ENCODE assay signal across 22 cellular contexts in genomic region chr2:227592694-227593387, GRCh38. TPM values are rescaled to one million over a fixed set of nuclear protein-coding genes. Genes with fewer than 3 reads are reported as not detected.
A peak's percentile ranks its signal among the peaks of the same experiment; 100 is the strongest.
DNase-seq lines count a peak whose midpoint lies in the region; ATAC-seq, FAIRE-seq and TF ChIP-seq lines count a peak whose summit lies in the region.
"Had no signal": no experiment of that assay in that cellular context is flagged by ENCODE, and none has a peak within 500 bp of the region (broad histone marks: within the 10 kb centered on the region; RNA-seq: fewer than 3 reads in every experiment).

No MANE protein-coding gene starts in this region.

- no peak for FAIRE-seq in GM19239 (lab: Jason Lieb, UNC)
- FAIRE-seq: A549, endometrium had no signal

- TF ChIP-seq POLR2A in lower leg skin (IDR thresholded peaks at IDR 0.05) = no peak

- intact Hi-C loops in lower leg skin (cut with DNase I; ENCODE audit: low total_unique reads) = no loop called here

- no peak overlapping the region for H3K4me3 ChIP-seq in GM12864 (ENCODE audit: low read depth, low read length)
- H3K4me3 ChIP-seq in lower leg skin (ENCODE audit: low read depth, poor library complexity, severe bottlenecking) = no peak overlapping the region
- H3K4me3 ChIP-seq: A549, smooth muscle cell, stomach had no signal

- peak; percentile 12 for DNase-seq in GM12864 (ENCODE audit: low read depth)
- DNase-seq in progenitor cell of endocrine pancreas (ENCODE audit: low spot score, unreplicated experiment) = no peak
- DNase-seq in GM19239 (ENCODE audit: insufficient read length, low spot score) = no peak
- DNase-seq in lower leg skin (ENCODE audit: low spot score in 2 of 2) = no peak
- DNase-seq in NCI-H1092 treated with DMSO at 0.1 percent for 48 hours (lab: John Stamatoyannopoulos, UW) = no peak
- DNase-seq: activated CD4-positive, alpha-beta T cell treated with anti-CD3 and anti-CD28 coated beads for 1 hour; caudate nucleus; HFFc6; islet precursor cell; NCI-H1694 treated with DMSO at 0.1 percent for 48 hours; NCI-H510A treated with DMSO at 0.1 percent for 48 hours; nucleus accumbens; stomach had no signal

- H3K27me3 Mint-ChIP-seq in progenitor cell of endocrine pancreas = peaks cover 5% of the 10 kb centered on the region

- whole genome bisulfite sequencing in lower leg skin, 2 donors = 89 to 95% methylated on average over 1 of the region's 1 CpG

- peaks cover 6% of the 10 kb centered on the region for H3K9me3 Mint-ChIP-seq in progenitor cell of endocrine pancreas (ENCODE audit: low read depth)
- H3K9me3 Mint-ChIP-seq: activated naive CD4-positive, alpha-beta T cell treated with anti-CD3 and anti-CD28 coated beads, Interleukin-2, amount 50 U/mL, for 72 hours; HFFc6 had no signal

- no peak overlapping the region for H3K27ac Mint-ChIP-seq in progenitor cell of endocrine pancreas
- H3K27ac Mint-ChIP-seq: activated naive CD4-positive, alpha-beta T cell treated with anti-CD3 and anti-CD28 coated beads, Interleukin-2, amount 50 U/mL, for 72 hours; HFFc6; mesothelial cell of epicardium had no signal

- TF ChIP-seq CTCF in GM12864 (IDR thresholded peaks at IDR 0.05; ENCODE audit: low read depth, low read length, missing control alignments) (no peak), progenitor cell of endocrine pancreas (IDR thresholded peaks at IDR 0.05; ENCODE audit: unreplicated experiment) (no peak), lower leg skin (IDR thresholded peaks at IDR 0.05) (no peak)

- H3K36me3 Mint-ChIP-seq in progenitor cell of endocrine pancreas (ENCODE audit: insufficient read depth) = no peaks in the 10 kb centered on the region
- H3K36me3 Mint-ChIP-seq: activated naive CD4-positive, alpha-beta T cell treated with anti-CD3 and anti-CD28 coated beads, Interleukin-2, amount 50 U/mL, for 72 hours; mesothelial cell of epicardium had no signal

- peaks cover under 1% of the 10 kb centered on the region for H3K4me1 Mint-ChIP-seq in progenitor cell of endocrine pancreas (ENCODE audit: low read depth)
- H3K4me1 Mint-ChIP-seq: mesothelial cell of epicardium had no signal

- ATAC-seq in GM19023 (IDR thresholded peaks at IDR 0.05; ENCODE audit: unreplicated experiment) = peak; percentile 67
- peak; percentile 88 for ATAC-seq in GM21723 (IDR thresholded peaks at IDR 0.05; ENCODE audit: unreplicated experiment)
- peak; percentile 85 for ATAC-seq in HG03432 (IDR thresholded peaks at IDR 0.05; ENCODE audit: unreplicated experiment)
- ATAC-seq: A549 had no signal

- no peak overlapping the region for H3K4me3 Mint-ChIP-seq in progenitor cell of endocrine pancreas (ENCODE audit: low read depth)
- H3K4me3 Mint-ChIP-seq: HFFc6, mesothelial cell of epicardium had no signal

RNA-seq across cellular contexts. Expression of gene SCYGR2, which starts 5.9 kb away (rescaled TPM):
- not detected in 2 replicates for total RNA-seq in progenitor cell of endocrine pancreas
- total RNA-seq in lower leg skin = 10 to 100 TPM in 1 of 4 donors, not detected in 3; 12.5 TPM
- total RNA-seq: activated naive CD4-positive, alpha-beta T cell treated with anti-CD3 and anti-CD28 coated beads, Interleukin-2, amount 50 U/mL, for 72 hours; G401; HFFc6; mesothelial cell of epicardium; smooth muscle cell; stomach had no signal

RNA-seq across cellular contexts. Expression of gene SCYGR3, which starts 21.8 kb away (rescaled TPM):
- total RNA-seq in progenitor cell of endocrine pancreas (not detected in 2 replicates), lower leg skin (1 to 10 TPM in 1 of 4 donors, not detected in 3; 5.7 TPM)
- total RNA-seq: activated naive CD4-positive, alpha-beta T cell treated with anti-CD3 and anti-CD28 coated beads, Interleukin-2, amount 50 U/mL, for 72 hours; G401; HFFc6; mesothelial cell of epicardium; smooth muscle cell; stomach had no signal

RNA-seq across cellular contexts. Expression of gene SCYGR4, which starts 24.5 kb away (rescaled TPM):
- total RNA-seq in progenitor cell of endocrine pancreas = not detected in 2 replicates
- 1 to 10 TPM in 1 of 4 donors, not detected in 3; 5.1 TPM for total RNA-seq in lower leg skin
- total RNA-seq: activated naive CD4-positive, alpha-beta T cell treated with anti-CD3 and anti-CD28 coated beads, Interleukin-2, amount 50 U/mL, for 72 hours; G401; HFFc6; mesothelial cell of epicardium; smooth muscle cell; stomach had no signal
